Comparison of ENCODE assay signal across 20 cellular contexts in genomic region chr6:142893088-142893487, GRCh38. TPM values are rescaled to one million over a fixed set of nuclear protein-coding genes. Genes with fewer than 3 reads are reported as not detected.
DNase-seq lines count a peak whose midpoint lies in the region; ATAC-seq, FAIRE-seq and TF ChIP-seq lines count a peak whose summit lies in the region.
"Had no signal": no experiment of that assay in that cellular context is flagged by ENCODE, and none has a peak within 500 bp of the region (broad histone marks: within the 10 kb centered on the region; RNA-seq: fewer than 3 reads in every experiment).

No MANE protein-coding gene starts in this region.

- H3K36me3 ChIP-seq in K562 (ENCODE audit: control insufficient read depth, insufficient read depth, low read length) (no peaks in the 10 kb centered on the region), ascending aorta (no peaks in the 10 kb centered on the region)
- H3K36me3 ChIP-seq: gastroesophageal sphincter, uterus had no signal

- H3K79me2 ChIP-seq in K562 (ENCODE audit: control insufficient read depth, insufficient read depth, low read length): no peaks in the 10 kb centered on the region

- peaks cover 60% of the 10 kb centered on the region for H3K4me1 Mint-ChIP-seq in activated naive CD8-positive, alpha-beta T cell treated with anti-CD3 and anti-CD28 coated beads, Interleukin-2, amount 50 U/mL, for 24 hours
- H3K4me1 Mint-ChIP-seq in effector memory CD8-positive, alpha-beta T cell (ENCODE audit: low read depth in 2 of 2): peaks cover 24 to 42% of the 10 kb centered on the region in 2 donors

- H3K27me3 ChIP-seq in K562 (ENCODE audit: control insufficient read depth in 2 of 2, insufficient read depth in 2 of 2, low read length in 2 of 2): peaks cover 0 to 5% of the 10 kb centered on the region in 2 experiments; a peak in 1 of 5 replicates
- no peaks in the 10 kb centered on the region for H3K27me3 ChIP-seq in ascending aorta
- H3K27me3 ChIP-seq: gastroesophageal sphincter, uterus had no signal

- no peak overlapping the region for H3K9ac ChIP-seq in K562 (ENCODE audit: insufficient read depth in 1 of 2, low read depth in 2 of 2, low read length in 2 of 2)

- H3K4me2 ChIP-seq in A549 (0 out of 3 replicates have a peak overlapping the region, but pooled peaks have one; percentile 22), K562 (ENCODE audit: insufficient read depth, low read length) (no peak overlapping the region)

- H3K4me3 ChIP-seq in A549: no peak overlapping the region
- no peak overlapping the region for H3K4me3 ChIP-seq in LNCaP clone FGC (ENCODE audit: low read depth, low read length)
- no peak overlapping the region for H3K4me3 ChIP-seq in K562
- H3K4me3 ChIP-seq in ascending aorta: no peak overlapping the region
- H3K4me3 ChIP-seq: gastroesophageal sphincter, lung, uterus had no signal

- 56% methylated on average over 4 of the region's 4 CpGs for WGBS in A549 (ENCODE audit: missing lambda C conversion rate)
- 5% methylated on average over 4 of the region's 4 CpGs for WGBS in K562 (ENCODE audit: insufficient coverage, low coverage, missing lambda C conversion rate)

- no peak overlapping the region for H3K4me3 Mint-ChIP-seq in activated naive CD8-positive, alpha-beta T cell treated with anti-CD3 and anti-CD28 coated beads, Interleukin-2, amount 50 U/mL, for 24 hours
- H3K4me3 Mint-ChIP-seq in effector memory CD8-positive, alpha-beta T cell: no peak overlapping the region
- H3K4me3 Mint-ChIP-seq: activated CD4-positive, alpha-beta T cell treated with anti-CD3 and anti-CD28 coated beads, Interleukin-2, amount 10 ng/mL, durations not matched to agents 7 days and 5 days; natural killer cell; stimulated activated naive CD8-positive, alpha-beta T cell treated with anti-CD3 and anti-CD28 coated beads, Interleukin-15, amount 100 ng/mL, for 72 hours had no signal

- no peak for TF ChIP-seq RAD21 in A549 (conservative IDR thresholded peaks at IDR 0.05 in 1 of 2, IDR thresholded peaks at IDR 0.05 in 1 of 2)
- no peak for TF ChIP-seq RAD21 in K562 (CRISPR knock-in tag; conservative IDR thresholded peaks at IDR 0.05 in 1 of 2, IDR thresholded peaks at IDR 0.05 in 1 of 2)

- TF ChIP-seq POLR2A in A549 (IDR thresholded peaks at IDR 0.05; ENCODE audit: low read length) (no peak), K562 (conservative IDR thresholded peaks at IDR 0.05) (no peak)

- H3K9me1 ChIP-seq in K562 (ENCODE audit: control insufficient read depth, insufficient read depth, low read length): no peaks in the 10 kb centered on the region

- CTCF ChIA-PET in A549 (lab: Yijun Ruan, JAX) (interaction anchor here (0.9 to 1.1 kb wide), 2 partner anchors 51 to 146 kb away, joined by 3 to 4 read pairs; no protein-coding TSS in a partner anchor), K562 (lab: Yijun Ruan, JAX; ENCODE audit: low intra/inter-chr PET ratio) (interaction anchor here (0.5 kb wide), 1 partner anchor 1050 kb away, joined by 3 read pairs; no protein-coding TSS in a partner anchor)

- TF ChIP-seq EP300 in A549 (IDR thresholded peaks at IDR 0.05) (no peak), K562 (IDR thresholded peaks at IDR 0.05; ENCODE audit: low read length) (no peak)

- H3K4me1 ChIP-seq in A549: peaks cover 8% of the 10 kb centered on the region; the same call in 1 of the 3 replicates
- no peaks in the 10 kb centered on the region for H3K4me1 ChIP-seq in K562 (replicated peaks in 1 of 2; ENCODE audit: control insufficient read depth in 2 of 2, insufficient read depth in 2 of 2, low read length in 2 of 2)
- no peaks in the 10 kb centered on the region for H3K4me1 ChIP-seq in ascending aorta
- H3K4me1 ChIP-seq: uterus had no signal

- H3K9me3 ChIP-seq in A549 (no peaks in the 10 kb centered on the region), K562 (replicated peaks; ENCODE audit: control insufficient read depth, insufficient read depth, low read depth, low read length) (no peaks in the 10 kb centered on the region), ascending aorta (no peaks in the 10 kb centered on the region)
- H3K9me3 ChIP-seq: gastroesophageal sphincter, uterus had no signal

- H3K27ac Mint-ChIP-seq in activated naive CD8-positive, alpha-beta T cell treated with anti-CD3 and anti-CD28 coated beads, Interleukin-2, amount 50 U/mL, for 24 hours: no peak overlapping the region
- no peak overlapping the region for H3K27ac Mint-ChIP-seq in effector memory CD8-positive, alpha-beta T cell
- H3K27ac Mint-ChIP-seq: activated CD4-positive, alpha-beta T cell treated with anti-CD3 and anti-CD28 coated beads, Interleukin-2, amount 10 ng/mL, durations not matched to agents 7 days and 5 days; natural killer cell had no signal

- H2AFZ ChIP-seq in K562 (ENCODE audit: low read depth, low read length): no peak overlapping the region

- POLR2A ChIA-PET in A549 (lab: Yijun Ruan, JAX): no interaction called here
- POLR2A ChIA-PET in K562 (lab: Yijun Ruan, JAX): no interaction called here

- FAIRE-seq in A549 (lab: Jason Lieb, UNC): no peak
- no peak for FAIRE-seq in K562 (lab: Jason Lieb, UNC)

- ATAC-seq in A549 (no peak), K562 (no peak)
- no peak for ATAC-seq in activated naive CD8-positive, alpha-beta T cell treated with anti-CD3 and anti-CD28 coated beads, Interleukin-2, amount 50 U/mL, for 24 hours
- ATAC-seq in effector memory CD8-positive, alpha-beta T cell (replicated peaks): no peak
- ATAC-seq: gastroesophageal sphincter; natural killer cell; stimulated activated naive CD8-positive, alpha-beta T cell treated with anti-CD3 and anti-CD28 coated beads, Interleukin-15, amount 100 ng/mL, for 72 hours had no signal

- no peaks in the 10 kb centered on the region for H3K27me3 Mint-ChIP-seq in activated naive CD8-positive, alpha-beta T cell treated with anti-CD3 and anti-CD28 coated beads, Interleukin-2, amount 50 U/mL, for 24 hours
- no peaks in the 10 kb centered on the region for H3K27me3 Mint-ChIP-seq in effector memory CD8-positive, alpha-beta T cell
- H3K27me3 Mint-ChIP-seq: activated CD4-positive, alpha-beta T cell treated with anti-CD3 and anti-CD28 coated beads, Interleukin-2, amount 10 ng/mL, durations not matched to agents 7 days and 5 days; CD8-positive, alpha-beta memory T cell; stimulated activated naive CD8-positive, alpha-beta T cell treated with anti-CD3 and anti-CD28 coated beads, Interleukin-15, amount 100 ng/mL, for 72 hours had no signal

- DNase-seq in A549 (ENCODE audit: low read depth in 1 of 2, low spot score in 1 of 2) (no peak), LNCaP clone FGC (ENCODE audit: low read depth) (peak; percentile 7), K562 (ENCODE audit: extremely low read depth in 1 of 4, low spot score in 3 of 4) (no peak), glomerular visceral epithelial cell (ENCODE audit: extremely low spot score) (peak; percentile 28), NCI-H146 (lab: John Stamatoyannopoulos, UW) (no peak), ascending aorta (ENCODE audit: low spot score in 2 of 2) (no peak)
- no peak for DNase-seq in activated naive CD8-positive, alpha-beta T cell treated with anti-CD3 and anti-CD28 coated beads, Interleukin-2, amount 50 U/mL, for 24 hours
- DNase-seq in effector memory CD8-positive, alpha-beta T cell: no peak
- DNase-seq: activated CD4-positive, alpha-beta T cell treated with anti-CD3 and anti-CD28 coated beads, Interleukin-2, amount 10 ng/mL, durations not matched to agents 7 days and 5 days; activated naive CD4-positive, alpha-beta T cell treated with Interleukin-2 at 50 U/mL for 16 hours; CD8-positive, alpha-beta memory T cell; effector CD8-positive, alpha-beta T cell; natural killer cell; NCI-H1417; NCI-H2227 treated with DMSO at 0.1 percent for 48 hours; stimulated activated CD4-positive, alpha-beta T cell treated with anti-CD3 and anti-CD28 coated beads, Interleukin-15, amount 100 ng/mL, for 24 hours; stimulated activated naive CD8-positive, alpha-beta T cell treated with anti-CD3 and anti-CD28 coated beads, Interleukin-15, amount 100 ng/mL, for 72 hours; uterus had no signal

- peaks cover 27% of the 10 kb centered on the region for H3K36me3 Mint-ChIP-seq in activated naive CD8-positive, alpha-beta T cell treated with anti-CD3 and anti-CD28 coated beads, Interleukin-2, amount 50 U/mL, for 24 hours (ENCODE audit: low read depth)
- no peaks in the 10 kb centered on the region for H3K36me3 Mint-ChIP-seq in effector memory CD8-positive, alpha-beta T cell (ENCODE audit: insufficient read depth)
- H3K36me3 Mint-ChIP-seq: natural killer cell had no signal

- in situ Hi-C loops in K562 (cut with MboI): no loop called here

- no TSS peak for BruUV-seq in K562 (replicated peaks; lab: Mats Ljungman, UMichigan)

- peaks cover 4% of the 10 kb centered on the region for H3K9me3 Mint-ChIP-seq in activated naive CD8-positive, alpha-beta T cell treated with anti-CD3 and anti-CD28 coated beads, Interleukin-2, amount 50 U/mL, for 24 hours
- H3K9me3 Mint-ChIP-seq in effector memory CD8-positive, alpha-beta T cell: no peaks in the 10 kb centered on the region
- H3K9me3 Mint-ChIP-seq: activated CD4-positive, alpha-beta T cell treated with anti-CD3 and anti-CD28 coated beads, Interleukin-2, amount 10 ng/mL, durations not matched to agents 7 days and 5 days; CD8-positive, alpha-beta memory T cell; natural killer cell had no signal

- no peak overlapping the region for H3K27ac ChIP-seq in A549
- no peak overlapping the region for H3K27ac ChIP-seq in K562 (ENCODE audit: extremely low read depth, low read depth, low read length)
- H3K27ac ChIP-seq in ascending aorta: no peak overlapping the region
- H3K27ac ChIP-seq: gastroesophageal sphincter, uterus had no signal

- TF ChIP-seq CTCF in A549 (IDR thresholded peaks at IDR 0.05): no peak
- no peak for TF ChIP-seq CTCF in LNCaP clone FGC (IDR thresholded peaks at IDR 0.05; ENCODE audit: control insufficient read depth, extremely low read depth, insufficient read depth)
- no peak for TF ChIP-seq CTCF in K562 (IDR thresholded peaks at IDR 0.05 in 2 of 3, conservative IDR thresholded peaks at IDR 0.05 in 1 of 3; ENCODE audit: insufficient read depth in 2 of 3, low read depth in 1 of 3, low read length in 3 of 3)
- TF ChIP-seq CTCF in ascending aorta (IDR thresholded peaks at IDR 0.05): no peak

- no peaks in the 10 kb centered on the region for H4K20me1 ChIP-seq in K562 (replicated peaks; ENCODE audit: control insufficient read depth, insufficient read depth, low read length)

- intact Hi-C loops in K562 (cut with micrococcal nuclease): no loop called here
- intact Hi-C loops in ascending aorta (cut with DNase I): no loop called here

RNA-seq across cellular contexts. Expression of gene HIVEP2, which starts 51.9 kb away (rescaled TPM):
- polyA plus RNA-seq in A549 (2011; rRNA removed) (2.6 and 5.1 TPM in 2 replicates), A549 (2017; fragmentation: RNase III; extraction: RNeasy Plus Mini Kit Qiagen cat#74134 plus additional on column Dnase treatment) (1.8 to 2.3 TPM (median 2.2 TPM) in 3 replicates), K562 (2011; rRNA removed) (1.2 and 1.4 TPM in 2 replicates), K562 (2014; fragmentation: Illumina TruSeq; extraction: Trizol) (0.28 and 0.31 TPM in 2 replicates), K562 (2014; fragmentation: Nextera tagmentation; extraction: Ambion mirVana) (under 1 TPM; under 0.01 to 0.04 TPM), K562 (2014; rRNA removed) (0.15 and 0.43 TPM in 2 replicates)
- polyA plus RNA-seq in A549 (2012; cell fraction: cytosol; rRNA removed): 0.54 and 0.78 TPM in 2 replicates
- polyA plus RNA-seq in A549 (2012; cell fraction: nucleus; rRNA removed): 0.94 and 1.3 TPM in 2 replicates
- polyA minus RNA-seq in A549 (2011; rRNA and poly(A)+ RNA removed): 7.3 and 7.7 TPM in 2 replicates
- total RNA-seq in K562 (2011; cell fraction: chromatin; rRNA removed; ENCODE audit: low replicate concordance): 0.97 and 1.3 TPM in 2 replicates
- total RNA-seq in K562 (2011; cell fraction: nucleolus; rRNA removed): 0.26 and 0.33 TPM in 2 replicates
- total RNA-seq in K562 (2011; cell fraction: nucleoplasm; rRNA removed): 0.44 and 0.69 TPM in 2 replicates
- total RNA-seq in K562 (2014; rRNA removed) (0.18 and 0.29 TPM in 2 replicates), K562 (2014; rRNA removed; fragmentation: Illumina TruSeq; extraction: Trizol) (0.40 and 0.48 TPM in 2 replicates), K562 (2015; rRNA removed; fragmentation: Illumina TruSeq; extraction: Trizol) (0.45 and 0.47 TPM in 2 replicates), K562 (2021) (0.42 and 0.69 TPM in 2 replicates), ascending aorta (14.5 TPM)
- 0.50 and 0.52 TPM in 2 replicates for polyA plus RNA-seq in K562 (2011; cell fraction: cytosol; rRNA removed)
- polyA plus RNA-seq in K562 (2011; cell fraction: nucleus; rRNA removed): 1.5 and 1.9 TPM in 2 replicates
- polyA plus RNA-seq in K562 (2012): 0.36 and 0.40 TPM in 2 replicates
- polyA minus RNA-seq in K562 (2011; rRNA and poly(A)+ RNA removed): 2.5 and 2.8 TPM in 2 replicates
- 1.2 and 1.3 TPM in 2 replicates for polyA minus RNA-seq in K562 (2011; cell fraction: cytosol; rRNA and poly(A)+ RNA removed)
- polyA minus RNA-seq in K562 (2011; cell fraction: nucleus; rRNA and poly(A)+ RNA removed): 1.6 and 2.3 TPM in 2 replicates

Comparison
In these comparisons a context has a peak if more than half of its experiments do, and no peak if none do; other contexts are left out.
1. DNase-seq: peak in LNCaP clone FGC (single experiment) and glomerular visceral epithelial cell (single experiment); none in A549 (0 of 2), K562 (0 of 4), activated naive CD8-positive, alpha-beta T cell treated with anti-CD3 and anti-CD28 coated beads, Interleukin-2, amount 50 U/mL, for 24 hours (single experiment), NCI-H146 (single experiment), effector memory CD8-positive, alpha-beta T cell (0 of 3) and ascending aorta (0 of 2).